18 cellular contexts compared by ENCODE assay signal in the genomic region with DNA sequence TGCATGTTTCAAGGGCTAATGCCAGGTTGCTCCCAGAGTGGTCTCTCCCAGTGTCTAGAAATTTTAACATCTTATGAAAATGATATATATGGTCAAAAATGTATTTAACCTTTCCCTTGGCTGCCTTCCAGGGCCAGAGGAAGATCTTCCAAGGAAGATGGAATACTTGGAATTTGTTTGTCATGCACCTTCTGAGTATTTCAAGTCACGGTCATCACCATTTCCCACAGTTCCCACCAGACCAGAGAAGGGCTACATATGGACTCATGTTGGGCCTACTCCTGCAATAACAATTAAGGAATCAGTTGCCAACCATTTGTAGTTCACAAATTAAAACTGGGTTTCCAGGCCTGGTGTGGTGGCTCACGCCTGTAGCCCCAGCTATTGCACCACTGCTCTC. TPM values are rescaled to one million over a fixed set of nuclear protein-coding genes. Genes with fewer than 3 reads are reported as not detected.
DNase-seq lines count a peak whose midpoint lies in the region; ATAC-seq and TF ChIP-seq lines count a peak whose summit lies in the region.
"Had no signal": no experiment of that assay in that cellular context is flagged by ENCODE, and none has a peak within 500 bp of the region (broad histone marks: within the 10 kb centered on the region; RNA-seq: fewer than 3 reads in every experiment).

No MANE protein-coding gene starts in this region.

- no peak overlapping the region for H3K4me3 Mint-ChIP-seq in chondrocyte (ENCODE audit: unreplicated experiment)
- H3K4me3 Mint-ChIP-seq: IgD-negative memory B cell had no signal

- DNase-seq in EL (peak; percentile 72), HS-5 (ENCODE audit: low read depth) (peak; percentile 48), chondrocyte (ENCODE audit: low spot score) (no peak), kidney tubule cell (ENCODE audit: low spot score) (peak; percentile 10), NOMO-1 (lab: John Stamatoyannopoulos, UW; ENCODE audit: unreplicated experiment in 2 of 2) (no peak)
- no peak for DNase-seq in activated effector memory CD4-positive, alpha-beta T cell treated with anti-CD3 and anti-CD28 coated beads, Interleukin-2, amount 50 U/mL, for 16 hours
- no peak for DNase-seq in stimulated activated CD4-positive, alpha-beta T cell treated with anti-CD3 and anti-CD28 coated beads, Interleukin-2, amount 100 ng/mL, for 48 hours
- DNase-seq: BE2C, MV-4-11, NCI-H1694 treated with DMSO at 0.1 percent for 48 hours, NCI-H2081 treated with DMSO at 0.1 percent for 48 hours, NCI-H2171 treated with DMSO at 0.1 percent for 48 hours, NCI-H524 treated with DMSO at 0.1 percent for 48 hours, NCI-H82, SJCRH30 had no signal

- H3K27ac Mint-ChIP-seq in chondrocyte (ENCODE audit: unreplicated experiment), result peak overlapping the region; percentile 27
- H3K27ac Mint-ChIP-seq: IgD-negative memory B cell had no signal

- H3K27me3 Mint-ChIP-seq in chondrocyte (ENCODE audit: low read depth), result no peaks in the 10 kb centered on the region
- H3K27me3 Mint-ChIP-seq: IgD-negative memory B cell had no signal

- H3K36me3 Mint-ChIP-seq in chondrocyte (ENCODE audit: low read depth), result peaks cover 9% of the 10 kb centered on the region

- H3K4me1 Mint-ChIP-seq in chondrocyte (ENCODE audit: low read depth), result peaks cover 25% of the 10 kb centered on the region
- H3K4me1 Mint-ChIP-seq: IgD-negative memory B cell had no signal

- ATAC-seq in GM21390 (IDR thresholded peaks at IDR 0.05; ENCODE audit: unreplicated experiment), result no peak

- H3K9me3 Mint-ChIP-seq in chondrocyte (ENCODE audit: low read depth), result no peaks in the 10 kb centered on the region
- H3K9me3 Mint-ChIP-seq: IgD-negative memory B cell had no signal

- no peak for TF ChIP-seq CTCF in chondrocyte (IDR thresholded peaks at IDR 0.05)

RNA-seq across cellular contexts. Expression of a gene that starts 9.0 kb away (rescaled TPM):
- total RNA-seq in chondrocyte, result 26.2 to 32.9 TPM (median 31.3 TPM) in 3 replicates

RNA-seq across cellular contexts. Expression of a gene that starts 21.5 kb away (rescaled TPM):
- not detected in 3 replicates for total RNA-seq in chondrocyte
- total RNA-seq: OCI-LY7 had no signal

Comparison
In these comparisons a context has a peak if more than half of its experiments do, and no peak if none do; other contexts are left out.
1. DNase-seq: peak in EL (single experiment), HS-5 (single experiment) and kidney tubule cell (single experiment); none in chondrocyte (single experiment), activated effector memory CD4-positive, alpha-beta T cell treated with anti-CD3 and anti-CD28 coated beads, Interleukin-2, amount 50 U/mL, for 16 hours (single experiment), stimulated activated CD4-positive, alpha-beta T cell treated with anti-CD3 and anti-CD28 coated beads, Interleukin-2, amount 100 ng/mL, for 48 hours (0 of 2) and NOMO-1 (0 of 2).